26 cellular contexts compared by ENCODE assay signal in the genomic region with DNA sequence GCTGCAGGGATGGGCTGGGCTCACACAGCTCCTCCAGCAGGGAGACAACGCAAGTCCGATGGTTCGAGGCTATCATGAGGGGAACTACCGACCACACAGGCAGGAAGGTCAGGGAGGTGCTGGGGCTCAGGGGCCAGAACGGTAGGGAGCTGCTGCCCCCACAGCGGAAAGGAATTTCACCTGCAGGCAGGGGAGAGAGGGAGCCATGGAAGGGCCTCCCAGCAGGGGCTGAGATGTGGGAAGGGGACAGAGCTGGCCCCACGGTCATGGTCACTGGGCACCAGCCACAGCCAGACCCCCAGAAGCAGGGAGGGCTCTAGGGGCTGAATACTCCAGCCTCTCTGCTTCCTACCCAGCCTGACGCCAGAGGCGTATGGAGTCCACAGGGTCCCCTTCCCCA.
DNase-seq lines count a peak whose midpoint lies in the region; ATAC-seq and TF ChIP-seq lines count a peak whose summit lies in the region.
"Had no signal": no experiment of that assay in that cellular context is flagged by ENCODE, and none has a peak within 500 bp of the region (broad histone marks: within the 10 kb centered on the region; RNA-seq: fewer than 3 reads in every experiment).

No MANE protein-coding gene starts in this region.

- peaks cover 58% of the 10 kb centered on the region for H3K4me1 Mint-ChIP-seq in activated naive CD8-positive, alpha-beta T cell treated with anti-CD3 and anti-CD28 coated beads, Interleukin-2, amount 50 U/mL, for 24 hours
- peaks cover 52% of the 10 kb centered on the region for H3K4me1 Mint-ChIP-seq in activated naive CD8-positive, alpha-beta T cell treated with anti-CD3 and anti-CD28 coated beads for 36 hours
- peaks cover 3% of the 10 kb centered on the region for H3K4me1 Mint-ChIP-seq in activated CD8-positive, alpha-beta memory T cell treated with anti-CD3 and anti-CD28 coated beads, Interleukin-2, amount 10 ng/mL, durations not matched to agents 7 days and 5 days
- H3K4me1 Mint-ChIP-seq: memory B cell had no signal

- no peaks in the 10 kb centered on the region for H4K20me1 ChIP-seq in smooth muscle cell (ENCODE audit: low read depth)

- H3K4me1 ChIP-seq in smooth muscle cell (ENCODE audit: low read depth): peaks cover 4% of the 10 kb centered on the region

- no peaks in the 10 kb centered on the region for H3K27me3 ChIP-seq in WERI-Rb-1 (ENCODE audit: insufficient read depth, low read depth, severe bottlenecking)
- H3K27me3 ChIP-seq in layer of hippocampus (ENCODE audit: control insufficient read depth, insufficient read depth, low read length): no peaks in the 10 kb centered on the region
- no peaks in the 10 kb centered on the region for H3K27me3 ChIP-seq in smooth muscle cell (ENCODE audit: low read depth)

- H3K4me3 ChIP-seq in WERI-Rb-1 (ENCODE audit: low read depth, low read length) (no peak overlapping the region), smooth muscle cell (no peak overlapping the region)
- H3K4me3 ChIP-seq: thoracic aorta had no signal

- no peaks in the 10 kb centered on the region for H3K79me2 ChIP-seq in smooth muscle cell (ENCODE audit: low read depth)

- peaks cover 35% of the 10 kb centered on the region for H3K9me3 ChIP-seq in WERI-Rb-1 (ENCODE audit: severe bottlenecking)
- no peaks in the 10 kb centered on the region for H3K9me3 ChIP-seq in smooth muscle cell (replicated peaks; ENCODE audit: low read depth)
- H3K9me3 ChIP-seq: thoracic aorta had no signal

- CTCF ChIA-PET in activated CD8-positive, alpha-beta memory T cell treated with anti-CD3 and anti-CD28 coated beads, Interleukin-2, amount 10 ng/mL, durations not matched to agents 7 days and 5 days (lab: Charles Lee): no interaction called here

- no peak for ATAC-seq in activated naive CD8-positive, alpha-beta T cell treated with anti-CD3 and anti-CD28 coated beads, Interleukin-2, amount 50 U/mL, for 24 hours
- no peak for ATAC-seq in activated CD8-positive, alpha-beta memory T cell treated with anti-CD3 and anti-CD28 coated beads, Interleukin-2, amount 10 ng/mL, durations not matched to agents 7 days and 5 days
- ATAC-seq: CD8-positive, alpha-beta T cell; effector memory CD8-positive, alpha-beta T cell; esophagus mucosa; stimulated activated naive B cell treated with anti-CD40 and anti-IgM and Interleukin-4, amounts not matched to agents 10 μg/mL and 1 μg/mL and 100 μg/mL, for 72 hours; WTC11 had no signal

- H3K9me3 Mint-ChIP-seq in activated naive CD8-positive, alpha-beta T cell treated with anti-CD3 and anti-CD28 coated beads, Interleukin-2, amount 50 U/mL, for 24 hours: peaks cover 33% of the 10 kb centered on the region
- peaks cover 40% of the 10 kb centered on the region for H3K9me3 Mint-ChIP-seq in activated naive CD8-positive, alpha-beta T cell treated with anti-CD3 and anti-CD28 coated beads for 36 hours
- H3K9me3 Mint-ChIP-seq in activated CD8-positive, alpha-beta memory T cell treated with anti-CD3 and anti-CD28 coated beads, Interleukin-2, amount 10 ng/mL, durations not matched to agents 7 days and 5 days (ENCODE audit: low read depth): peaks cover 20% of the 10 kb centered on the region

- 82% methylated on average over 9 of the region's 9 CpGs for WGBS in smooth muscle cell (ENCODE audit: low lambda C conversion rate)

- TF ChIP-seq CTCF in WERI-Rb-1 (IDR thresholded peaks at IDR 0.05; ENCODE audit: low read depth, low read length) (no peak), smooth muscle cell (IDR thresholded peaks at IDR 0.05; ENCODE audit: borderline replicate concordance, insufficient read depth, poor library complexity, severe bottlenecking) (no peak)

- peaks cover 19% of the 10 kb centered on the region for H3K36me3 Mint-ChIP-seq in activated naive CD8-positive, alpha-beta T cell treated with anti-CD3 and anti-CD28 coated beads, Interleukin-2, amount 50 U/mL, for 24 hours (ENCODE audit: low read depth)
- peaks cover 8% of the 10 kb centered on the region for H3K36me3 Mint-ChIP-seq in activated naive CD8-positive, alpha-beta T cell treated with anti-CD3 and anti-CD28 coated beads for 36 hours
- peaks cover 3% of the 10 kb centered on the region for H3K36me3 Mint-ChIP-seq in activated CD8-positive, alpha-beta memory T cell treated with anti-CD3 and anti-CD28 coated beads, Interleukin-2, amount 10 ng/mL, durations not matched to agents 7 days and 5 days
- H3K36me3 Mint-ChIP-seq: CD8-positive, alpha-beta T cell had no signal

- H3K27ac Mint-ChIP-seq in activated naive CD8-positive, alpha-beta T cell treated with anti-CD3 and anti-CD28 coated beads, Interleukin-2, amount 50 U/mL, for 24 hours: peak overlapping the region; percentile 57
- no peak overlapping the region for H3K27ac Mint-ChIP-seq in activated naive CD8-positive, alpha-beta T cell treated with anti-CD3 and anti-CD28 coated beads for 36 hours
- H3K27ac Mint-ChIP-seq in activated CD8-positive, alpha-beta memory T cell treated with anti-CD3 and anti-CD28 coated beads, Interleukin-2, amount 10 ng/mL, durations not matched to agents 7 days and 5 days: no peak overlapping the region
- H3K27ac Mint-ChIP-seq: CD8-positive, alpha-beta T cell; effector memory CD8-positive, alpha-beta T cell; WTC11 had no signal

- H3K36me3 ChIP-seq in WERI-Rb-1: no peaks in the 10 kb centered on the region; the same call in 1 of the 2 replicates
- H3K36me3 ChIP-seq in smooth muscle cell (ENCODE audit: low read depth): no peaks in the 10 kb centered on the region
- H3K36me3 ChIP-seq: thoracic aorta had no signal

- no peak for DNase-seq in activated naive CD8-positive, alpha-beta T cell treated with anti-CD3 and anti-CD28 coated beads, Interleukin-2, amount 50 U/mL, for 24 hours
- DNase-seq in activated naive CD8-positive, alpha-beta T cell treated with anti-CD3 and anti-CD28 coated beads for 36 hours: no peak
- DNase-seq in WERI-Rb-1 (no peak), smooth muscle cell (lab: John Stamatoyannopoulos, UW; ENCODE audit: unreplicated experiment) (no peak), DMS 273 (lab: John Stamatoyannopoulos, UW; ENCODE audit: unreplicated experiment) (no peak), NCI-H1930 (lab: John Stamatoyannopoulos, UW) (no peak)
- DNase-seq in activated CD8-positive, alpha-beta memory T cell treated with anti-CD3 and anti-CD28 coated beads, Interleukin-2, amount 10 ng/mL, durations not matched to agents 7 days and 5 days: no peak
- DNase-seq: activated CD8-positive, alpha-beta memory T cell treated with anti-CD3 and anti-CD28 coated beads, Interleukin-2, amount 50 U/mL, for 48 hours; activated effector memory CD4-positive, alpha-beta T cell treated with Interleukin-2 at 50 U/mL for 16 hours; CD8-positive, alpha-beta T cell; DMS79; effector memory CD8-positive, alpha-beta T cell; foreskin melanocyte; GF-D8; MM.1S; NCI-H1417; NCI-H2107; NCI-H446; stimulated activated CD4-positive, alpha-beta T cell treated with anti-CD3 and anti-CD28 coated beads, Interleukin-4, amount 100 ng/mL, for 1 hour; stimulated activated naive B cell treated with anti-CD40 and anti-IgM and Interleukin-4, amounts not matched to agents 10 μg/mL and 1 μg/mL and 100 μg/mL, for 72 hours had no signal

- peak overlapping the region; percentile 83; the same call in 1 of the 2 replicates for H3K27ac ChIP-seq in WERI-Rb-1
- peak overlapping the region; percentile 53 for H3K27ac ChIP-seq in layer of hippocampus (ENCODE audit: low read depth, low read length)
- H3K27ac ChIP-seq in smooth muscle cell (ENCODE audit: low read depth): peak overlapping the region; percentile 38
- H3K27ac ChIP-seq: 22Rv1 had no signal

- peaks cover 28% of the 10 kb centered on the region for H3K27me3 Mint-ChIP-seq in activated naive CD8-positive, alpha-beta T cell treated with anti-CD3 and anti-CD28 coated beads, Interleukin-2, amount 50 U/mL, for 24 hours
- H3K27me3 Mint-ChIP-seq in activated naive CD8-positive, alpha-beta T cell treated with anti-CD3 and anti-CD28 coated beads for 36 hours: peaks cover 15% of the 10 kb centered on the region
- H3K27me3 Mint-ChIP-seq in activated CD8-positive, alpha-beta memory T cell treated with anti-CD3 and anti-CD28 coated beads, Interleukin-2, amount 10 ng/mL, durations not matched to agents 7 days and 5 days: peaks cover 54% of the 10 kb centered on the region

- H3K4me3 Mint-ChIP-seq in activated naive CD8-positive, alpha-beta T cell treated with anti-CD3 and anti-CD28 coated beads, Interleukin-2, amount 50 U/mL, for 24 hours: no peak overlapping the region
- no peak overlapping the region for H3K4me3 Mint-ChIP-seq in activated naive CD8-positive, alpha-beta T cell treated with anti-CD3 and anti-CD28 coated beads for 36 hours
- H3K4me3 Mint-ChIP-seq in activated CD8-positive, alpha-beta memory T cell treated with anti-CD3 and anti-CD28 coated beads, Interleukin-2, amount 10 ng/mL, durations not matched to agents 7 days and 5 days: no peak overlapping the region
- H3K4me3 Mint-ChIP-seq: CD8-positive, alpha-beta T cell; effector memory CD8-positive, alpha-beta T cell; memory B cell; WTC11 had no signal

- H3K4me2 ChIP-seq in smooth muscle cell: no peak overlapping the region

- H3K9ac ChIP-seq in smooth muscle cell (ENCODE audit: low read depth): no peak overlapping the region

- peaks cover 7% of the 10 kb centered on the region for H3F3A ChIP-seq in smooth muscle cell (ENCODE audit: low read depth)

- H2AFZ ChIP-seq in smooth muscle cell (ENCODE audit: low read depth): no peak overlapping the region
